8 cellular contexts compared by ENCODE assay signal in genomic region chr12:10214877-10215267, GRCh38. TPM values are rescaled to one million over a fixed set of nuclear protein-coding genes. Genes with fewer than 3 reads are reported as not detected.
DNase-seq lines count a peak whose midpoint lies in the region; ATAC-seq and TF ChIP-seq lines count a peak whose summit lies in the region.

No MANE protein-coding gene starts in this region.

- H4K20me1 ChIP-seq in hepatocyte (ENCODE audit: insufficient read depth, poor library complexity, severe bottlenecking), result peaks cover 12% of the 10 kb centered on the region

- peak overlapping the region; percentile 95 for H3K4me3 Mint-ChIP-seq in activated naive CD8-positive, alpha-beta T cell

- TF ChIP-seq CTCF in hepatocyte (IDR thresholded peaks at IDR 0.05; ENCODE audit: poor library complexity) (no peak), gastrocnemius medialis (IDR thresholded peaks at IDR 0.05 in 4 of 5, conservative IDR thresholded peaks at IDR 0.05 in 1 of 5) (no peak)

- WGBS in hepatocyte (ENCODE audit: low lambda C conversion rate, missing lambda C conversion rate), result 62% methylated on average over 3 of the region's 3 CpGs

- peaks cover 3% of the 10 kb centered on the region for H3K36me3 Mint-ChIP-seq in activated naive CD8-positive, alpha-beta T cell

- peaks cover 2% of the 10 kb centered on the region for H3K36me3 ChIP-seq in HAP-1 (replicated peaks)
- no peaks in the 10 kb centered on the region for H3K36me3 ChIP-seq in hepatocyte (replicated peaks; ENCODE audit: insufficient read depth, low read depth)
- H3K36me3 ChIP-seq in gastrocnemius medialis, result peaks cover 3 to 40% of the 10 kb centered on the region in 2 donors

- intact Hi-C loops in gastrocnemius medialis (cut with DNase I; ENCODE audit: low total_unique reads), result loop anchor here (5.0 kb wide), 2 partner anchors 397 to 1572 kb away; partner anchors contain the start of gene MAGOHB

- no peak overlapping the region for H2AFZ ChIP-seq in hepatocyte

- in situ Hi-C loops in HAP-1 (cut with MboI; ENCODE audit: low sequenced_read_pairs), result no loop called here
- in situ Hi-C loops in gastrocnemius medialis (cut with MboI; ENCODE audit: low sequenced_read_pairs in 4 of 4), result loop anchor here (5.0 to 25.0 kb wide), 4 partner anchors 492 to 1572 kb away; partner anchors contain the start of gene YBX3 (in 3 of the 4)

- peaks cover 37% of the 10 kb centered on the region for H3K79me2 ChIP-seq in hepatocyte

- ATAC-seq in gastrocnemius medialis, result no peak
- no peak for ATAC-seq in GM21367 (IDR thresholded peaks at IDR 0.05; ENCODE audit: unreplicated experiment)
- ATAC-seq in HG03045 (IDR thresholded peaks at IDR 0.05; ENCODE audit: unreplicated experiment), result no peak

- peak overlapping the region; percentile 17 for H3K27ac Mint-ChIP-seq in activated naive CD8-positive, alpha-beta T cell

- no peaks in the 10 kb centered on the region for H3K9me2 ChIP-seq in hepatocyte (replicated peaks; ENCODE audit: insufficient read depth)

- H3K9me3 ChIP-seq in HAP-1 (no peaks in the 10 kb centered on the region), hepatocyte (ENCODE audit: low read depth) (no peaks in the 10 kb centered on the region), gastrocnemius medialis (no peaks in the 10 kb centered on the region)

- H3K27me3 ChIP-seq in HAP-1 (ENCODE audit: low read depth) (no peaks in the 10 kb centered on the region), hepatocyte (no peaks in the 10 kb centered on the region), gastrocnemius medialis (no peaks in the 10 kb centered on the region)

- H3K27ac ChIP-seq in hepatocyte (peak overlapping the region; percentile 96), gastrocnemius medialis (peak overlapping the region; percentile 98 to 100 (median 98))

- no peaks in the 10 kb centered on the region for H3K9me3 Mint-ChIP-seq in activated naive CD8-positive, alpha-beta T cell (ENCODE audit: low read depth)

- H3K4me1 Mint-ChIP-seq in activated naive CD8-positive, alpha-beta T cell (ENCODE audit: low read depth), result peaks cover 34% of the 10 kb centered on the region

- H3K27me3 Mint-ChIP-seq in activated naive CD8-positive, alpha-beta T cell, result no peaks in the 10 kb centered on the region

- H3K4me1 ChIP-seq in HAP-1, result peaks cover 13% of the 10 kb centered on the region
- no peaks in the 10 kb centered on the region for H3K4me1 ChIP-seq in hepatocyte (ENCODE audit: insufficient read depth)
- H3K4me1 ChIP-seq in gastrocnemius medialis, result peaks cover 30 to 39% of the 10 kb centered on the region in 2 donors

- no peak for TF ChIP-seq POLR2A in gastrocnemius medialis (IDR thresholded peaks at IDR 0.05)

- H3K4me2 ChIP-seq in hepatocyte, result peak overlapping the region; percentile 70

- H3K4me3 ChIP-seq in HAP-1, result peak overlapping the region; percentile 90
- peak overlapping the region; percentile 81 for H3K4me3 ChIP-seq in hepatocyte
- H3K4me3 ChIP-seq in gastrocnemius medialis, result peak overlapping the region; percentile 75 to 96 (median 88)

- no peak for DNase-seq in HAP-1 (ENCODE audit: low spot score in 2 of 2)
- DNase-seq in hepatocyte (ENCODE audit: low spot score), result no peak
- DNase-seq in gastrocnemius medialis, result no peak
- DNase-seq in NCI-H1930 (lab: John Stamatoyannopoulos, UW), result no peak
- no peak for DNase-seq in activated gamma-delta T cell treated with Interleukin-2 at 50 U/mL for 16 hours

RNA-seq across cellular contexts. Expression of gene GABARAPL1, which starts 2.2 kb away (rescaled TPM):
- 77.9 and 93.5 TPM in 2 replicates for total RNA-seq in hepatocyte
- 77.7 and 101 TPM in 2 replicates for polyA plus RNA-seq in hepatocyte
- total RNA-seq in gastrocnemius medialis, result 100 to 1,000 TPM; 144 to 605 (median 175) TPM

RNA-seq across cellular contexts. Expression of gene TMEM52B, which starts 36.0 kb away (rescaled TPM):
- total RNA-seq in hepatocyte, result 0.03 TPM in 1 of 2 replicates, not detected in the other
- 1.0 and 1.8 TPM in 2 replicates for polyA plus RNA-seq in hepatocyte
- not detected for total RNA-seq in gastrocnemius medialis

RNA-seq across cellular contexts. Expression of gene OLR1, which starts 42.9 kb away (rescaled TPM):
- total RNA-seq in hepatocyte (7.3 and 15.1 TPM in 2 replicates), gastrocnemius medialis (under 1 TPM in 1 of 4 donors, not detected in 3; 0.42 TPM)
- polyA plus RNA-seq in hepatocyte, result 6.4 and 20.8 TPM in 2 replicates
